ENCODE assay signal across 17 cellular contexts in genomic region chr10:61855771-61856170, GRCh38. TPM values are rescaled to one million over a fixed set of nuclear protein-coding genes. Genes with fewer than 3 reads are reported as not detected.
A peak's percentile ranks its signal among the peaks of the same experiment; 100 is the strongest.
DNase-seq lines count a peak whose midpoint lies in the region; ATAC-seq and TF ChIP-seq lines count a peak whose summit lies in the region.
"Had no signal": no experiment of that assay in that cellular context is flagged by ENCODE, and none has a peak within 500 bp of the region (broad histone marks: within the 10 kb centered on the region; RNA-seq: fewer than 3 reads in every experiment).

No MANE protein-coding gene starts in this region.

- H3F3A ChIP-seq in Loucy (ENCODE audit: low read depth), result no peaks in the 10 kb centered on the region

- H3K9ac ChIP-seq in Loucy (ENCODE audit: low read depth, low read length, poor library complexity, severe bottlenecking), result peak overlapping the region; percentile 37
- H3K9ac ChIP-seq: GM23248 had no signal

- BruUV-seq in Caco-2 (replicated peaks; lab: Mats Ljungman, UMichigan), result no TSS peak

- H3K4me3 Mint-ChIP-seq in Caco-2 (ENCODE audit: unreplicated experiment) (no peak overlapping the region), mesothelial cell of epicardium (no peak overlapping the region)
- H3K4me3 Mint-ChIP-seq in activated CD4-positive, alpha-beta T cell treated with anti-CD3 and anti-CD28 coated beads for 36 hours, result no peak overlapping the region
- H3K4me3 Mint-ChIP-seq: B cell; CD4-positive, alpha-beta T cell had no signal

- H3K36me3 Mint-ChIP-seq in Caco-2 (ENCODE audit: insufficient read depth, unreplicated experiment) (no peaks in the 10 kb centered on the region), mesothelial cell of epicardium (no peaks in the 10 kb centered on the region)
- H3K36me3 Mint-ChIP-seq in activated CD4-positive, alpha-beta T cell treated with anti-CD3 and anti-CD28 coated beads for 36 hours (ENCODE audit: low read depth), result no peaks in the 10 kb centered on the region

- H3K9me3 Mint-ChIP-seq in Caco-2 (ENCODE audit: unreplicated experiment) (peaks cover 46% of the 10 kb centered on the region), mesothelial cell of epicardium (peaks cover 5% of the 10 kb centered on the region)
- no peaks in the 10 kb centered on the region for H3K9me3 Mint-ChIP-seq in activated CD4-positive, alpha-beta T cell treated with anti-CD3 and anti-CD28 coated beads for 36 hours (ENCODE audit: low read depth)
- H3K9me3 Mint-ChIP-seq: CD4-positive, alpha-beta T cell had no signal

- TF ChIP-seq CTCF in Caco-2 (IDR thresholded peaks at IDR 0.05; ENCODE audit: insufficient read depth in 1 of 2, low read depth in 1 of 2, low read length in 1 of 2, severe bottlenecking in 1 of 2, unreplicated experiment in 1 of 2) (no peak), Loucy (conservative IDR thresholded peaks at IDR 0.05; ENCODE audit: low read length) (no peak), mesothelial cell of epicardium (IDR thresholded peaks at IDR 0.05; ENCODE audit: unreplicated experiment) (no peak)

- H3K27ac Mint-ChIP-seq in Caco-2 (ENCODE audit: unreplicated experiment) (peak overlapping the region; percentile 9), mesothelial cell of epicardium (peak overlapping the region; percentile 57)
- H3K27ac Mint-ChIP-seq in activated CD4-positive, alpha-beta T cell treated with anti-CD3 and anti-CD28 coated beads for 36 hours, result no peak overlapping the region
- H3K27ac Mint-ChIP-seq: B cell; CD4-positive, alpha-beta T cell had no signal

- no peak overlapping the region for H3K4me2 ChIP-seq in Loucy (ENCODE audit: low read depth, low read length, poor library complexity, severe bottlenecking)

- H3K4me1 Mint-ChIP-seq in Caco-2 (ENCODE audit: low read depth, unreplicated experiment) (peaks cover 28% of the 10 kb centered on the region), mesothelial cell of epicardium (peaks cover 17% of the 10 kb centered on the region)
- H3K4me1 Mint-ChIP-seq in activated CD4-positive, alpha-beta T cell treated with anti-CD3 and anti-CD28 coated beads for 36 hours, result no peaks in the 10 kb centered on the region
- H3K4me1 Mint-ChIP-seq: B cell had no signal

- H3K9me3 ChIP-seq in Caco-2 (no peaks in the 10 kb centered on the region), Loucy (ENCODE audit: insufficient read depth, low read depth, low read length) (no peaks in the 10 kb centered on the region)
- H3K9me3 ChIP-seq: HAP-1 had no signal

- H3K27me3 ChIP-seq in Caco-2 (replicated peaks; ENCODE audit: control insufficient read depth, insufficient read depth, low read length), result no peaks in the 10 kb centered on the region
- H3K27me3 ChIP-seq in Loucy (ENCODE audit: insufficient read depth, low read length, poor library complexity, severe bottlenecking), result no peaks in the 10 kb centered on the region

- H3K4me3 ChIP-seq in Caco-2 (ENCODE audit: low read depth, low read length) (no peak overlapping the region), Loucy (ENCODE audit: low read length, poor library complexity, severe bottlenecking) (no peak overlapping the region), skeletal muscle cell (ENCODE audit: low read depth, low read length) (no peak overlapping the region)
- H3K4me3 ChIP-seq: GM12878, GM23248, HAP-1, K562 had no signal

- POLR2A ChIA-PET in Caco-2 (lab: Charles Lee), result no interaction called here
- POLR2A ChIA-PET in activated CD4-positive, alpha-beta T cell treated with anti-CD3 and anti-CD28 coated beads for 36 hours (lab: Charles Lee), result no interaction called here

- no peaks in the 10 kb centered on the region for H3K36me3 ChIP-seq in Caco-2 (ENCODE audit: control insufficient read depth, insufficient read depth, low read length)
- no peaks in the 10 kb centered on the region for H3K36me3 ChIP-seq in Loucy (ENCODE audit: insufficient read depth, low read length)
- H3K36me3 ChIP-seq: HAP-1 had no signal

- CTCF ChIA-PET in Caco-2 (lab: Charles Lee), result no interaction called here
- CTCF ChIA-PET in activated CD4-positive, alpha-beta T cell treated with anti-CD3 and anti-CD28 coated beads for 36 hours (lab: Charles Lee), result interaction anchor here (0.6 to 1.1 kb wide), 4 partner anchors 10 to 262 kb away, joined by 3 to 4 read pairs (median 4); no protein-coding TSS in a partner anchor

- no peaks in the 10 kb centered on the region for H3K27me3 Mint-ChIP-seq in Caco-2 (ENCODE audit: insufficient read depth, unreplicated experiment)
- H3K27me3 Mint-ChIP-seq in mesothelial cell of epicardium (ENCODE audit: low read depth), result no peaks in the 10 kb centered on the region
- no peaks in the 10 kb centered on the region for H3K27me3 Mint-ChIP-seq in activated CD4-positive, alpha-beta T cell treated with anti-CD3 and anti-CD28 coated beads for 36 hours
- H3K27me3 Mint-ChIP-seq: B cell; CD4-positive, alpha-beta T cell had no signal

- no peaks in the 10 kb centered on the region for H3K79me2 ChIP-seq in Loucy (ENCODE audit: insufficient read depth, low read length)

- intact Hi-C loops in Caco-2 (cut with micrococcal nuclease; ENCODE audit: unreplicated experiment), result no loop called here
- intact Hi-C loops in activated CD4-positive, alpha-beta T cell treated with anti-CD3 and anti-CD28 coated beads for 36 hours (cut with DNase I, micrococcal nuclease), result no loop called here

- H3K4me1 ChIP-seq in Caco-2 (peaks cover 26% of the 10 kb centered on the region), Loucy (ENCODE audit: insufficient read depth, low read length, poor library complexity, severe bottlenecking) (peaks cover 22% of the 10 kb centered on the region)

- ATAC-seq in activated CD4-positive, alpha-beta T cell treated with anti-CD3 and anti-CD28 coated beads for 36 hours, result no peak
- ATAC-seq: GM12878, K562 had no signal

- no peaks in the 10 kb centered on the region for H3K9me2 ChIP-seq in Loucy (replicated peaks; ENCODE audit: low read depth, low read length)

- DNase-seq in Caco-2, result no peak
- DNase-seq in mesothelial cell of epicardium (ENCODE audit: low spot score in 2 of 2, unreplicated experiment in 2 of 2), result no peak
- DNase-seq in skeletal muscle cell (ENCODE audit: low read depth), result peak; percentile 26
- no peak for DNase-seq in activated CD4-positive, alpha-beta T cell treated with anti-CD3 and anti-CD28 coated beads for 36 hours
- DNase-seq in superior temporal gyrus (ENCODE audit: extremely low spot score), result no peak
- DNase-seq in activated CD4-positive, alpha-beta T cell treated with anti-CD3 and anti-CD28 coated beads, Interleukin-2, amount 50 U/mL, for 1 hour, result no peak
- DNase-seq: CD4-positive, alpha-beta T cell; DMS153; DMS79; GF-D8; GM23248; IMR-90 had no signal

- H4K20me1 ChIP-seq in Loucy (ENCODE audit: insufficient read depth, low read length, poor library complexity, severe bottlenecking), result no peaks in the 10 kb centered on the region

- H2AFZ ChIP-seq in Loucy (ENCODE audit: low read length), result peak overlapping the region; percentile 38; the same call in 1 of the 2 replicates
- H2AFZ ChIP-seq: GM23248 had no signal

RNA-seq across cellular contexts. Expression of gene ARID5B, which starts 45.7 kb away (rescaled TPM):
- 168 and 169 TPM in 2 replicates for total RNA-seq in Caco-2 (2022)
- total RNA-seq in mesothelial cell of epicardium, result 50.9 to 52.5 TPM (median 51.4 TPM) in 3 replicates
- 100 to 1,000 TPM in 1 of 2 experiments, 10 to 100 TPM in 1; 73.8 to 106 TPM for total RNA-seq in activated CD4-positive, alpha-beta T cell treated with anti-CD3 and anti-CD28 coated beads for 36 hours
